In the genomic region with DNA sequence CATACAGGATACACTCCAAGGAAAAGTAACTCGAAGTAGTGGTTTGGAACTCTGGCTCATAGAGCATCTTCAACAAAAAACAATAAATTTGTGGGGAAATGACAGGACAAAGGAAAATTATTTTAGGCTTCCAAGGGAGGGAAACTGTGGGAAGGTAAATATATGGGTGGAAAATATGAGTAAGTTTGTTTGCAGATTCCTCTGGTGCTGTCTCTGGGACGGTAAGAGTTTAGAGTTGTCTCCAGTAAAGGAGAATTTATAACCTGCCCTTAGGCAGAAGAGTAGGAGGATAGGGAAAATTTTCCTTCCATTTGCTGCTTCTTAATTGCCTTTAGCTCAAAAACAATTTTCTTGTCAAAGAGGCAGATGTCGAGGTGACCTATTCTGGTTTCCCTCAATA, we compare ENCODE assay signal across 28 cellular contexts. TPM values are rescaled to one million over a fixed set of nuclear protein-coding genes. Genes with fewer than 3 reads are reported as not detected.
"Had no signal": no experiment of that assay in that cellular context is flagged by ENCODE, and none has a peak within 500 bp of the region (broad histone marks: within the 10 kb centered on the region; RNA-seq: fewer than 3 reads in every experiment).

No MANE protein-coding gene starts in this region.

- FAIRE-seq: bronchial epithelial cell, TTC549 had no signal

- H3K27me3 ChIP-seq: adrenal gland, Peyer's patch, SJSA1 had no signal

- H3K4me3 ChIP-seq: adrenal gland, Peyer's patch, SJSA1 had no signal

- H3K36me3 ChIP-seq: adrenal gland, Peyer's patch had no signal

- ATAC-seq: activated T-helper 17 cell treated with anti-CD3 and anti-CD28 coated beads, Interleukin-2, amount 50 U/mL, for 72 hours had no signal

- H3K4me1 ChIP-seq: Peyer's patch, SJSA1 had no signal

- H3K9me3 ChIP-seq: adrenal gland, Peyer's patch, SJSA1 had no signal

- DNase-seq: activated CD4-positive, alpha-beta memory T cell treated with anti-CD3 and anti-CD28 coated beads, Interleukin-2, amount 10 ng/mL, durations not matched to agents 7 days and 5 days; activated CD4-positive, alpha-beta T cell treated with anti-CD3 and anti-CD28 coated beads, Interleukin-2, amount 10 ng/mL, durations not matched to agents 7 days and 5 days; activated CD4-positive, CD25-positive, alpha-beta regulatory T cell; activated gamma-delta T cell; activated naive CD4-positive, alpha-beta T cell treated with anti-CD3 and anti-CD28 coated beads for 36 hours; activated naive CD8-positive, alpha-beta T cell treated with anti-CD3 and anti-CD28 coated beads, Interleukin-2, amount 10 ng/mL, durations not matched to agents 7 days and 5 days; activated T-cell treated with anti-CD3 and anti-CD28 coated beads for 4 hours; activated T-cell treated with anti-CD3 and anti-CD28 coated beads, Interleukin-2, amount 50 U/mL, for 48 hours; adrenal gland; anterior cingulate cortex; central memory CD4-positive, alpha-beta T cell; KG1; NCI-H1092; NCI-H1930; NCI-H2171; NCI-H345; NCI-H510A; NCI-H526 treated with DMSO at 0.1 percent for 48 hours; NK-92 treated with Interleukin-12 subunit alpha and Interleukin-12 subunit beta, amount 100 ng/mL, for 24 hours; Peyer's patch; SHP77; T-helper 9 cell had no signal

- H3K27ac ChIP-seq: adrenal gland, Peyer's patch, SJSA1, VCaP had no signal

RNA-seq across cellular contexts. Expression of a gene that starts 19.3 kb away (rescaled TPM):
- total RNA-seq: activated CD4-positive, alpha-beta memory T cell treated with anti-CD3 and anti-CD28 coated beads, Interleukin-2, amount 10 ng/mL, durations not matched to agents 7 days and 5 days; activated CD4-positive, alpha-beta T cell treated with anti-CD3 and anti-CD28 coated beads, Interleukin-2, amount 10 ng/mL, durations not matched to agents 7 days and 5 days; activated CD8-positive, alpha-beta memory T cell treated with anti-CD3 and anti-CD28 coated beads for 36 hours; activated naive CD4-positive, alpha-beta T cell treated with anti-CD3 and anti-CD28 coated beads for 36 hours; activated T-helper 17 cell treated with anti-CD3 and anti-CD28 coated beads, Interleukin-2, amount 50 U/mL, for 72 hours had no signal
